Comparison of ENCODE assay signal across 9 cellular contexts in the genomic region with DNA sequence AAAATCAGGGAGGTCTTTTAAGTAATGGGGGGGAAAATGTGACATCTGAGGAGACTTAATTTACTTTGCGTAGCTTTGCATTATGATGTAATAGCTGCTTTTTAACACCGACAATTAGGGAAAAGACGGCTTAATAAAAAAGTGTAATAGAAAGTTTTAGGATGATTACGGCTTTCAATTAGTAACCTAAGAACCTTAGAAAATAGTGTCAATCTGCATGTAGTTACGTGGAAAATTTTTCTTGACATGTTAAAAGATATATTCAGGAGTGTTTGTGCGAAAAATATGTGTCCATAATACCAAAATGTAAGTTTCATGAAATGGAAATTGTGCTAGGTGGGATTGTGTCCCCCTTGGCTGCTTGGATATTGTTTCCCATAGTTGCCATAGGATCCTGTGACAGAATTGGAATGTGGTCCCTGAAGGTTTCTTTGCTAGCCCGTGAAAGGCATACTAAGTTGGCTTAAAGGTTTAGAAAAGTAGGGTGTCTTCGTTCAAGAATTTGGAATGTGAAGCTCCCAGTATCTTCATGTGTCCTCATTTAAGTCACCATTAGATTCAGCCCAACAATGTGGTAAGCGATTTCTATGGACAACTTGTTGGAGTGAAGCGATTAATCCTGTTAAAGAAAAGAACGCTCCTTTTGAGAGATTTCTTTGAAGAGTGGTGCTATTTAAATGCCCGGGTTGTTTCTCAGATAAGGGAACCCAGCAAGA. TPM values are rescaled to one million over a fixed set of nuclear protein-coding genes. Genes with fewer than 3 reads are reported as not detected.
A peak's percentile ranks its signal among the peaks of the same experiment; 100 is the strongest.
DNase-seq lines count a peak whose midpoint lies in the region; ATAC-seq and FAIRE-seq lines count a peak whose summit lies in the region.
"Had no signal": no experiment of that assay in that cellular context is flagged by ENCODE, and none has a peak within 500 bp of the region (broad histone marks: within the 10 kb centered on the region; RNA-seq: fewer than 3 reads in every experiment).

No MANE protein-coding gene starts in this region.

- H3K4me3 ChIP-seq in iPS-11a (ENCODE audit: low read depth, low read length) (peak overlapping the region; percentile 78), small intestine (ENCODE audit: low read depth in 1 of 2, low read length in 2 of 2) (peak overlapping the region; percentile 35 to 99)

- no peak for ATAC-seq in HG03039 (IDR thresholded peaks at IDR 0.05; ENCODE audit: unreplicated experiment)

- H3K27ac ChIP-seq in small intestine (ENCODE audit: low read depth in 1 of 2, low read length in 1 of 2), result no peak overlapping the region

- H3K4me3 Mint-ChIP-seq in activated CD4-positive, alpha-beta memory T cell treated with anti-CD3 and anti-CD28 coated beads, Interleukin-2, amount 10 ng/mL, durations not matched to agents 7 days and 5 days, result peak overlapping the region; percentile 80

- H3K9me3 ChIP-seq in small intestine (ENCODE audit: control insufficient read depth, low read depth), result no peaks in the 10 kb centered on the region

- H3K27me3 ChIP-seq in small intestine (ENCODE audit: control insufficient read depth in 2 of 2, insufficient read depth in 2 of 2, low read length in 2 of 2), result no peaks in the 10 kb centered on the region

- no peak overlapping the region for H3K27ac Mint-ChIP-seq in activated CD4-positive, alpha-beta memory T cell treated with anti-CD3 and anti-CD28 coated beads, Interleukin-2, amount 10 ng/mL, durations not matched to agents 7 days and 5 days

- H3K36me3 ChIP-seq in small intestine (ENCODE audit: control insufficient read depth in 2 of 2, insufficient read depth in 2 of 2, low read length in 2 of 2), result no peaks in the 10 kb centered on the region

- 13 to 50% (median 32%) methylated on average over 12 of the region's 12 CpGs for WGBS in small intestine, 3 donors

- H3K4me1 Mint-ChIP-seq in activated CD4-positive, alpha-beta memory T cell treated with anti-CD3 and anti-CD28 coated beads, Interleukin-2, amount 10 ng/mL, durations not matched to agents 7 days and 5 days, result peaks cover 37% of the 10 kb centered on the region

- POLR2A ChIA-PET in activated CD4-positive, alpha-beta memory T cell treated with anti-CD3 and anti-CD28 coated beads, Interleukin-2, amount 10 ng/mL, durations not matched to agents 7 days and 5 days (lab: Charles Lee), result no interaction called here

- CTCF ChIA-PET in activated CD4-positive, alpha-beta memory T cell treated with anti-CD3 and anti-CD28 coated beads, Interleukin-2, amount 10 ng/mL, durations not matched to agents 7 days and 5 days (lab: Charles Lee), result interaction anchor here (1.9 to 4.0 kb wide), 2 partner anchors 7 to 21 kb away, joined by 6 to 32 read pairs; no protein-coding TSS in a partner anchor

- H3K36me3 Mint-ChIP-seq in activated CD4-positive, alpha-beta memory T cell treated with anti-CD3 and anti-CD28 coated beads, Interleukin-2, amount 10 ng/mL, durations not matched to agents 7 days and 5 days (ENCODE audit: low read depth), result no peaks in the 10 kb centered on the region

- FAIRE-seq in small intestine (lab: Jason Lieb, UNC), result no peak
- FAIRE-seq: A204.1 had no signal

- H3K4me1 ChIP-seq in small intestine (ENCODE audit: control insufficient read depth in 2 of 2, insufficient read depth in 1 of 2, low read depth in 1 of 2, low read length in 1 of 2), result peaks cover 0 to 8% of the 10 kb centered on the region in 2 donors

- H3K9me3 Mint-ChIP-seq in activated CD4-positive, alpha-beta memory T cell treated with anti-CD3 and anti-CD28 coated beads, Interleukin-2, amount 10 ng/mL, durations not matched to agents 7 days and 5 days, result no peaks in the 10 kb centered on the region

- peaks cover 49% of the 10 kb centered on the region for H3K27me3 Mint-ChIP-seq in activated CD4-positive, alpha-beta memory T cell treated with anti-CD3 and anti-CD28 coated beads, Interleukin-2, amount 10 ng/mL, durations not matched to agents 7 days and 5 days

- DNase-seq in DMS 273 (lab: John Stamatoyannopoulos, UW; ENCODE audit: unreplicated experiment) (peak; percentile 28), DMS 273 treated with DMSO at 0.1 percent for 48 hours (lab: John Stamatoyannopoulos, UW) (no peak), small intestine (peak; percentile 27), NCI-H524 treated with DMSO at 0.1 percent for 48 hours (lab: John Stamatoyannopoulos, UW) (no peak), DMS153 treated with DMSO at 0.1 percent for 48 hours (lab: John Stamatoyannopoulos, UW; ENCODE audit: unreplicated experiment) (no peak)
- DNase-seq in activated CD4-positive, alpha-beta memory T cell treated with anti-CD3 and anti-CD28 coated beads, Interleukin-2, amount 10 ng/mL, durations not matched to agents 7 days and 5 days, result no peak

RNA-seq across cellular contexts. Expression of a gene that starts 1.9 kb away (rescaled TPM):
- under 1 TPM; 0.60 to 0.65 TPM for total RNA-seq in activated CD4-positive, alpha-beta memory T cell treated with anti-CD3 and anti-CD28 coated beads, Interleukin-2, amount 10 ng/mL, durations not matched to agents 7 days and 5 days
- 10 to 100 TPM in 1 of 3 donors, 1 to 10 TPM in 2; 3.2 to 55.7 (median 3.6) TPM for polyA plus RNA-seq in small intestine

Comparison
In these comparisons a context has a peak if more than half of its experiments do, and no peak if none do; other contexts are left out.
1. DNase-seq: peak in DMS 273 (single experiment) and small intestine (single experiment); none in DMS 273 treated with DMSO at 0.1 percent for 48 hours (single experiment), activated CD4-positive, alpha-beta memory T cell treated with anti-CD3 and anti-CD28 coated beads, Interleukin-2, amount 10 ng/mL, durations not matched to agents 7 days and 5 days (single experiment), NCI-H524 treated with DMSO at 0.1 percent for 48 hours (single experiment) and DMS153 treated with DMSO at 0.1 percent for 48 hours (single experiment).